ENCODE assay signal across 8 cellular contexts in genomic region chr15:41772720-41773331, GRCh38. TPM values are rescaled to one million over a fixed set of nuclear protein-coding genes. Genes with fewer than 3 reads are reported as not detected.
DNase-seq lines count a peak whose midpoint lies in the region; ATAC-seq and TF ChIP-seq lines count a peak whose summit lies in the region.

No MANE protein-coding gene starts in this region.

- DNase-seq in DMS79 (lab: John Stamatoyannopoulos, UW) (peak; percentile 1), SHP77 (lab: John Stamatoyannopoulos, UW) (peak; percentile 66 to 70), globus pallidus (ENCODE audit: low spot score) (peak; percentile 77)
- peak; percentile 72 for DNase-seq in Jurkat, Clone E6-1 (ENCODE audit: low read depth, low spot score)
- DNase-seq in activated naive CD4-positive, alpha-beta T cell treated with anti-CD3 and anti-CD28 coated beads, Interleukin-2, amount 50 U/mL, for 16 hours = peak; percentile 45

- H3K9me3 ChIP-seq in parathyroid adenoma (ENCODE audit: control insufficient read depth, low read length) = no peaks in the 10 kb centered on the region

- peaks cover 3% of the 10 kb centered on the region for H3K4me1 ChIP-seq in parathyroid adenoma

- no peak overlapping the region for H3K4me3 ChIP-seq in Jurkat, Clone E6-1 (ENCODE audit: low read length)
- H3K4me3 ChIP-seq in parathyroid adenoma (ENCODE audit: low read depth, low read length) = no peak overlapping the region

- ATAC-seq in GM18858 (IDR thresholded peaks at IDR 0.05; ENCODE audit: unreplicated experiment) (no peak), GM19023 (IDR thresholded peaks at IDR 0.05; ENCODE audit: unreplicated experiment) (no peak)

- TF ChIP-seq CTCF in parathyroid adenoma (IDR thresholded peaks at IDR 0.05) = peak; percentile 57

- H2AFZ ChIP-seq in parathyroid adenoma = no peak overlapping the region

- no peak overlapping the region for H3K27ac ChIP-seq in parathyroid adenoma

- no peaks in the 10 kb centered on the region for H3K27me3 ChIP-seq in parathyroid adenoma (ENCODE audit: control insufficient read depth, insufficient read depth, low read length)

- no peak overlapping the region for H3K9ac ChIP-seq in parathyroid adenoma

- H3K36me3 ChIP-seq in parathyroid adenoma (ENCODE audit: control insufficient read depth, insufficient read depth, low read length) = no peaks in the 10 kb centered on the region

- no peak overlapping the region for H3K4me2 ChIP-seq in parathyroid adenoma (ENCODE audit: low read length)

- peaks cover 2% of the 10 kb centered on the region for H3K79me2 ChIP-seq in parathyroid adenoma

RNA-seq across cellular contexts. Expression of gene MAPKBP1, which starts 1.5 kb away (rescaled TPM):
- polyA plus RNA-seq in Jurkat, Clone E6-1 (2012; ENCODE audit: insufficient read depth, insufficient read length) = 17.4 TPM

RNA-seq across cellular contexts. Expression of gene JMJD7, which starts 55.1 kb away (rescaled TPM):
- polyA plus RNA-seq in Jurkat, Clone E6-1 (2012; ENCODE audit: insufficient read depth, insufficient read length) = 11.4 TPM

Comparison
In these comparisons a context has a peak if more than half of its experiments do, and no peak if none do; other contexts are left out.
1. DNase-seq: peak in every context shown above with its lines; median percentile 77 in globus pallidus; 72 in Jurkat, Clone E6-1; 68 in SHP77; 45 in activated naive CD4-positive, alpha-beta T cell treated with anti-CD3 and anti-CD28 coated beads, Interleukin-2, amount 50 U/mL, for 16 hours; 1 in DMS79.